In the genomic region with DNA sequence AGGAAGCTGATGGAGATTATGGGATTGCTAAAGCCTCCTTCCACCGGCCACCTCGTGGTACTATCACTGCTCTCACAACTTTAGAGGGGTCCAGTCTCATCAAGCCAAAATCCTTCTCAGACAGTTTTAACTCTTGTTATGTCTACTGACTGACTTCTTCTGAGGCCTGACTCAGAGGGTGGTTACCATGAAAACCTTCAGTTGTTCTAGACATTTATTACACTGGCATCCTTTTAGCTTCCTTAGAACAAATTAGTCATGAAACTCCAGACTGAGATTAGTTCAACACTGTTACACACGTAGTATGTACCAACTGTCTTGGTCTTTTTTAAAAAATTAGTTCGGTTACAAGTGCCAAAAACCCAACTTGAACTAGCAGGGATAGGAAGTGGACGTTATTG, we compare ENCODE assay signal across 8 cellular contexts. TPM values are rescaled to one million over a fixed set of nuclear protein-coding genes. Genes with fewer than 3 reads are reported as not detected.
DNase-seq lines count a peak whose midpoint lies in the region; ATAC-seq, FAIRE-seq and TF ChIP-seq lines count a peak whose summit lies in the region.
"Had no signal": no experiment of that assay in that cellular context is flagged by ENCODE, and none has a peak within 500 bp of the region (broad histone marks: within the 10 kb centered on the region; RNA-seq: fewer than 3 reads in every experiment).

No MANE protein-coding gene starts in this region.

- DNase-seq in activated CD4-positive, alpha-beta memory T cell treated with anti-CD3 and anti-CD28 coated beads for 36 hours: peak; percentile 43
- DNase-seq in fibroblast of the aortic adventitia (ENCODE audit: low read depth) (peak; percentile 81), NCI-H748 (lab: John Stamatoyannopoulos, UW; ENCODE audit: unreplicated experiment) (no peak), GM12892 (ENCODE audit: insufficient read length) (no peak), NCI-H1930 (lab: John Stamatoyannopoulos, UW) (no peak)
- DNase-seq in stimulated activated naive CD8-positive, alpha-beta T cell treated with anti-CD3 and anti-CD28 coated beads, Interleukin-15, Interleukin-2, amounts not matched to agents 100 U/mL and 50 U/mL, for 24 hours: no peak

- H3K9me3 Mint-ChIP-seq in activated CD4-positive, alpha-beta memory T cell treated with anti-CD3 and anti-CD28 coated beads for 36 hours: no peaks in the 10 kb centered on the region

- no peaks in the 10 kb centered on the region for H3K9me3 ChIP-seq in HUES48 (ENCODE audit: control insufficient read depth, insufficient read depth, low read length)

- no peaks in the 10 kb centered on the region for H3K27me3 ChIP-seq in HUES48 (ENCODE audit: control insufficient read depth, insufficient read depth, low read length)

- H3K4me1 ChIP-seq in HUES48 (ENCODE audit: control insufficient read depth, insufficient read depth, low read length): peaks cover 11% of the 10 kb centered on the region

- H3K36me3 Mint-ChIP-seq in activated CD4-positive, alpha-beta memory T cell treated with anti-CD3 and anti-CD28 coated beads for 36 hours: peaks cover 2% of the 10 kb centered on the region

- CTCF ChIA-PET in activated CD4-positive, alpha-beta memory T cell treated with anti-CD3 and anti-CD28 coated beads for 36 hours (lab: Charles Lee): interaction anchor here (1.0 to 2.6 kb wide), 6 partner anchors 10 to 78 kb away, joined by 3 to 17 read pairs (median 8); no protein-coding TSS in a partner anchor

- no peaks in the 10 kb centered on the region for H3K27me3 Mint-ChIP-seq in activated CD4-positive, alpha-beta memory T cell treated with anti-CD3 and anti-CD28 coated beads for 36 hours

- H3K9ac ChIP-seq in HUES48 (ENCODE audit: low read depth, low read length): no peak overlapping the region

- no peak for FAIRE-seq in GM12892 (lab: Jason Lieb, UNC)
- FAIRE-seq: endometrium had no signal

- no peak for TF ChIP-seq POLR2A in GM12892 (IDR thresholded peaks at IDR 0.05; ENCODE audit: low read depth, low read length)

- POLR2A ChIA-PET in activated CD4-positive, alpha-beta memory T cell treated with anti-CD3 and anti-CD28 coated beads for 36 hours (lab: Charles Lee): interaction anchor here (1.2 to 2.3 kb wide), 4 partner anchors 9 to 19 kb away, joined by 6 to 13 read pairs (median 8); no protein-coding TSS in a partner anchor

- no peak overlapping the region for H3K4me3 ChIP-seq in HUES48 (ENCODE audit: low read depth, low read length)
- no peak overlapping the region for H3K4me3 ChIP-seq in fibroblast of the aortic adventitia (ENCODE audit: low read depth, low read length)

- intact Hi-C loops in activated CD4-positive, alpha-beta memory T cell treated with anti-CD3 and anti-CD28 coated beads for 36 hours (cut with micrococcal nuclease): loop anchor here (1.0 to 5.0 kb wide), 6 partner anchors 8 to 417 kb away; a partner anchor contains a TSS

- peaks cover 38% of the 10 kb centered on the region for H3K4me1 Mint-ChIP-seq in activated CD4-positive, alpha-beta memory T cell treated with anti-CD3 and anti-CD28 coated beads for 36 hours (ENCODE audit: low read depth)

- peak overlapping the region; percentile 94 for H3K27ac Mint-ChIP-seq in activated CD4-positive, alpha-beta memory T cell treated with anti-CD3 and anti-CD28 coated beads for 36 hours

- no peaks in the 10 kb centered on the region; the same call in 1 of the 2 replicates for H3K36me3 ChIP-seq in HUES48 (ENCODE audit: control insufficient read depth, insufficient read depth, low read length)

- H3K27ac ChIP-seq in HUES48 (ENCODE audit: low read depth, low read length): peak overlapping the region; percentile 26

- TF ChIP-seq CTCF in fibroblast of the aortic adventitia (IDR thresholded peaks at IDR 0.05; ENCODE audit: insufficient read depth, low read length): no peak

- peak; percentile 94 for ATAC-seq in stimulated activated naive CD8-positive, alpha-beta T cell treated with anti-CD3 and anti-CD28 coated beads, Interleukin-15, Interleukin-2, amounts not matched to agents 100 U/mL and 50 U/mL, for 24 hours

- peak overlapping the region; percentile 37 for H3K4me3 Mint-ChIP-seq in activated CD4-positive, alpha-beta memory T cell treated with anti-CD3 and anti-CD28 coated beads for 36 hours

RNA-seq across cellular contexts. Expression of a gene that starts 7.5 kb away (rescaled TPM):
- 10 to 100 TPM; 13.3 to 14.9 TPM for total RNA-seq in activated CD4-positive, alpha-beta memory T cell treated with anti-CD3 and anti-CD28 coated beads for 36 hours
- total RNA-seq in fibroblast of the aortic adventitia (ENCODE audit: low replicate concordance): 22.1 and 24.8 TPM in 2 replicates
- 1.7 TPM for polyA plus RNA-seq in GM12892 (2012; ENCODE audit: missing spikeins)

RNA-seq across cellular contexts. Expression of a gene that starts 25.9 kb away (rescaled TPM):
- not detected for total RNA-seq in activated CD4-positive, alpha-beta memory T cell treated with anti-CD3 and anti-CD28 coated beads for 36 hours
- total RNA-seq in fibroblast of the aortic adventitia (ENCODE audit: low replicate concordance): 0.63 TPM in 1 of 2 replicates, not detected in the other
- not detected for polyA plus RNA-seq in GM12892 (2012; ENCODE audit: missing spikeins)

RNA-seq across cellular contexts. Expression of a gene that starts 32.1 kb away (rescaled TPM):
- not detected for total RNA-seq in activated CD4-positive, alpha-beta memory T cell treated with anti-CD3 and anti-CD28 coated beads for 36 hours
- 1.5 and 3.3 TPM in 2 replicates for total RNA-seq in fibroblast of the aortic adventitia (ENCODE audit: low replicate concordance)
- not detected for polyA plus RNA-seq in GM12892 (2012; ENCODE audit: missing spikeins)

RNA-seq across cellular contexts. Expression of a gene that starts 33.1 kb away (rescaled TPM):
- not detected for total RNA-seq in activated CD4-positive, alpha-beta memory T cell treated with anti-CD3 and anti-CD28 coated beads for 36 hours
- total RNA-seq in fibroblast of the aortic adventitia (ENCODE audit: low replicate concordance): 60.2 and 73.3 TPM in 2 replicates
- 0.40 TPM for polyA plus RNA-seq in GM12892 (2012; ENCODE audit: missing spikeins)

Comparison
In these comparisons a context has a peak if more than half of its experiments do, and no peak if none do; other contexts are left out.
1. DNase-seq: peak in activated CD4-positive, alpha-beta memory T cell treated with anti-CD3 and anti-CD28 coated beads for 36 hours (single experiment) and fibroblast of the aortic adventitia (single experiment); none in stimulated activated naive CD8-positive, alpha-beta T cell treated with anti-CD3 and anti-CD28 coated beads, Interleukin-15, Interleukin-2, amounts not matched to agents 100 U/mL and 50 U/mL, for 24 hours (single experiment), NCI-H748 (single experiment), GM12892 (single experiment) and NCI-H1930 (0 of 2).